16 cellular contexts compared by ENCODE assay signal in genomic region chr15:101710806-101711205, GRCh38. TPM values are rescaled to one million over a fixed set of nuclear protein-coding genes. Genes with fewer than 3 reads are reported as not detected.
DNase-seq lines count a peak whose midpoint lies in the region; ATAC-seq, FAIRE-seq and TF ChIP-seq lines count a peak whose summit lies in the region.
"Had no signal": no experiment of that assay in that cellular context is flagged by ENCODE, and none has a peak within 500 bp of the region (broad histone marks: within the 10 kb centered on the region; RNA-seq: fewer than 3 reads in every experiment).

No MANE protein-coding gene starts in this region.

- no peaks in the 10 kb centered on the region for H3K27me3 Mint-ChIP-seq in activated T-helper 17 cell treated with anti-CD3 and anti-CD28 coated beads, Interleukin-2, amount 50 U/mL, for 72 hours
- H3K27me3 Mint-ChIP-seq in naive thymus-derived CD8-positive, alpha-beta T cell: no peaks in the 10 kb centered on the region
- H3K27me3 Mint-ChIP-seq: B cell; dendritic cell treated with granulocyte-macrophage colony-stimulating factor and Interleukin-4, amounts not matched to agents 40 ng/mL and 50 ng/mL, for 4 days had no signal

- H3K4me3 ChIP-seq in A549 (no peak overlapping the region), heart right ventricle (no peak overlapping the region), upper lobe of left lung (no peak overlapping the region)
- H3K4me3 ChIP-seq: pancreas had no signal

- no peaks in the 10 kb centered on the region for H3K9me3 Mint-ChIP-seq in activated T-helper 17 cell treated with anti-CD3 and anti-CD28 coated beads, Interleukin-2, amount 50 U/mL, for 72 hours
- no peaks in the 10 kb centered on the region for H3K9me3 Mint-ChIP-seq in naive thymus-derived CD8-positive, alpha-beta T cell
- H3K9me3 Mint-ChIP-seq: activated naive CD4-positive, alpha-beta T cell treated with anti-CD3 and anti-CD28 coated beads for 36 hours; dendritic cell treated with granulocyte-macrophage colony-stimulating factor and Interleukin-4, amounts not matched to agents 40 ng/mL and 50 ng/mL, for 4 days had no signal

- ATAC-seq in A549 (peak; percentile 79 to 90), heart right ventricle (peak in 5 of 8 donors; percentile 51 to 77 (median 58)), upper lobe of left lung (ENCODE audit: low FRiP score in 2 of 2) (no peak), HG02623 (IDR thresholded peaks at IDR 0.05; ENCODE audit: unreplicated experiment) (no peak)
- no peak for ATAC-seq in activated T-helper 17 cell treated with anti-CD3 and anti-CD28 coated beads, Interleukin-2, amount 50 U/mL, for 72 hours (replicated peaks)
- no peak for ATAC-seq in naive thymus-derived CD8-positive, alpha-beta T cell
- ATAC-seq: activated CD8-positive, alpha-beta T cell treated with anti-CD3 and anti-CD28 coated beads, Interleukin-2, amount 10 ng/mL, durations not matched to agents 7 days and 5 days; pancreas had no signal

- H3K9me3 ChIP-seq in A549 (no peaks in the 10 kb centered on the region), heart right ventricle (no peaks in the 10 kb centered on the region), upper lobe of left lung (no peaks in the 10 kb centered on the region)
- H3K9me3 ChIP-seq: pancreas had no signal

- CTCF ChIA-PET in A549 (lab: Yijun Ruan, JAX): interaction anchor here (1.2 to 2.3 kb wide), 6 partner anchors 9 to 70 kb away, joined by 3 to 5 read pairs (median 5); no protein-coding TSS in a partner anchor

- H3K27ac Mint-ChIP-seq in activated T-helper 17 cell treated with anti-CD3 and anti-CD28 coated beads, Interleukin-2, amount 50 U/mL, for 72 hours: peak overlapping the region; percentile 74
- peak overlapping the region in 1 of 10 donors; percentile 27 for H3K27ac Mint-ChIP-seq in naive thymus-derived CD8-positive, alpha-beta T cell
- H3K27ac Mint-ChIP-seq: activated CD8-positive, alpha-beta T cell treated with anti-CD3 and anti-CD28 coated beads, Interleukin-2, amount 10 ng/mL, durations not matched to agents 7 days and 5 days; activated naive CD4-positive, alpha-beta T cell treated with anti-CD3 and anti-CD28 coated beads for 36 hours; B cell; dendritic cell treated with granulocyte-macrophage colony-stimulating factor and Interleukin-4, amounts not matched to agents 40 ng/mL and 50 ng/mL, for 4 days had no signal

- TF ChIP-seq POLR2A in A549 (IDR thresholded peaks at IDR 0.05; ENCODE audit: low read length) (no peak), upper lobe of left lung (IDR thresholded peaks at IDR 0.05) (no peak)

- TF ChIP-seq EP300 in A549 (IDR thresholded peaks at IDR 0.05) (no peak), upper lobe of left lung (IDR thresholded peaks at IDR 0.05) (no peak)

- H3K4me2 ChIP-seq in A549: peak overlapping the region; percentile 41; the same call in 1 of the 3 replicates

- FAIRE-seq in A549 (lab: Jason Lieb, UNC): no peak
- FAIRE-seq: GM18507, pancreas had no signal

- no peak overlapping the region for H3K4me3 Mint-ChIP-seq in activated T-helper 17 cell treated with anti-CD3 and anti-CD28 coated beads, Interleukin-2, amount 50 U/mL, for 72 hours
- no peak overlapping the region for H3K4me3 Mint-ChIP-seq in naive thymus-derived CD8-positive, alpha-beta T cell
- H3K4me3 Mint-ChIP-seq: activated CD8-positive, alpha-beta T cell treated with anti-CD3 and anti-CD28 coated beads, Interleukin-2, amount 10 ng/mL, durations not matched to agents 7 days and 5 days; activated naive CD4-positive, alpha-beta T cell treated with anti-CD3 and anti-CD28 coated beads for 36 hours; B cell; dendritic cell treated with granulocyte-macrophage colony-stimulating factor and Interleukin-4, amounts not matched to agents 40 ng/mL and 50 ng/mL, for 4 days had no signal

- H3K4me1 ChIP-seq in A549: peaks cover 9% of the 10 kb centered on the region
- H3K4me1 ChIP-seq in heart right ventricle: peaks cover 0 to 15% (median 0%) of the 10 kb centered on the region in 9 donors
- no peaks in the 10 kb centered on the region for H3K4me1 ChIP-seq in upper lobe of left lung
- H3K4me1 ChIP-seq: pancreas had no signal

- POLR2A ChIA-PET in A549 (lab: Yijun Ruan, JAX): interaction anchor here (0.6 kb wide), 1 partner anchor 11 kb away, joined by 3 read pairs; no protein-coding TSS in a partner anchor
- POLR2A ChIA-PET in naive thymus-derived CD8-positive, alpha-beta T cell (lab: Charles Lee): interaction anchor here (1.1 kb wide), 1 partner anchor 13 kb away, joined by 3 read pairs; the partner anchor contains the start of gene TARS3

- no peak for TF ChIP-seq RAD21 in A549 (conservative IDR thresholded peaks at IDR 0.05 in 1 of 2, IDR thresholded peaks at IDR 0.05 in 1 of 2)

- no peaks in the 10 kb centered on the region for H3K27me3 ChIP-seq in heart right ventricle
- no peaks in the 10 kb centered on the region for H3K27me3 ChIP-seq in upper lobe of left lung
- H3K27me3 ChIP-seq: pancreas had no signal

- DNase-seq in A549 (ENCODE audit: low read depth in 1 of 2, low spot score in 1 of 2) (peak in 1 of 2 experiments; percentile 39), HCEC 1CT (peak; percentile 61), heart right ventricle (no peak), upper lobe of left lung (no peak), NCI-H1048 (lab: John Stamatoyannopoulos, UW) (no peak)
- DNase-seq in naive thymus-derived CD8-positive, alpha-beta T cell: no peak
- DNase-seq: activated CD8-positive, alpha-beta T cell treated with anti-CD3 and anti-CD28 coated beads, Interleukin-2, amount 10 ng/mL, durations not matched to agents 7 days and 5 days; activated naive CD4-positive, alpha-beta T cell treated with anti-CD3 and anti-CD28 coated beads for 36 hours; Kasumi-1; NCI-H1930; pancreas had no signal

- peaks cover 95% of the 10 kb centered on the region for H3K36me3 Mint-ChIP-seq in activated T-helper 17 cell treated with anti-CD3 and anti-CD28 coated beads, Interleukin-2, amount 50 U/mL, for 72 hours (ENCODE audit: low read depth)
- peaks cover 3 to 87% (median 47%) of the 10 kb centered on the region in 3 donors for H3K36me3 Mint-ChIP-seq in naive thymus-derived CD8-positive, alpha-beta T cell

- TF ChIP-seq CTCF in A549 (IDR thresholded peaks at IDR 0.05) (no peak), heart right ventricle (IDR thresholded peaks at IDR 0.05) (no peak), upper lobe of left lung (IDR thresholded peaks at IDR 0.05) (no peak)

- intact Hi-C loops in heart right ventricle (cut with DNase I): no loop called here

- peaks cover 17% of the 10 kb centered on the region for H3K4me1 Mint-ChIP-seq in activated T-helper 17 cell treated with anti-CD3 and anti-CD28 coated beads, Interleukin-2, amount 50 U/mL, for 72 hours
- peaks cover 5 to 24% (median 18%) of the 10 kb centered on the region in 4 donors for H3K4me1 Mint-ChIP-seq in naive thymus-derived CD8-positive, alpha-beta T cell
- H3K4me1 Mint-ChIP-seq: B cell had no signal

- 31% methylated on average over 6 of the region's 6 CpGs for WGBS in A549 (ENCODE audit: missing lambda C conversion rate)
- WGBS in heart right ventricle, 2 donors: 46 to 61% methylated on average over 6 of the region's 6 CpGs
- WGBS in upper lobe of left lung, 2 donors: 65 to 68% methylated on average over 6 of the region's 6 CpGs

- H3K36me3 ChIP-seq in heart right ventricle (peaks cover 0 to 99% (median 26%) of the 10 kb centered on the region in 9 donors), upper lobe of left lung (peaks cover 0 to 77% (median 33%) of the 10 kb centered on the region in 4 donors)

- H3K27ac ChIP-seq in A549 (peak overlapping the region in 1 of 2 experiments; percentile 60; a peak in 4 of 6 replicates), heart right ventricle (peak overlapping the region in 1 of 10 donors; percentile 45), upper lobe of left lung (no peak overlapping the region)
- H3K27ac ChIP-seq: pancreas had no signal

TF ChIP-seq in A549, 52 proteins besides CTCF, POLR2A, EP300 and RAD21 (continues in another document):
- TF ChIP-seq BCL3 (IDR thresholded peaks at IDR 0.05): no peak
- TF ChIP-seq MAZ (IDR thresholded peaks at IDR 0.05; ENCODE audit: borderline replicate concordance, low read depth, low read length): no peak
- no peak for TF ChIP-seq JUNB (IDR thresholded peaks at IDR 0.05)
- no peak for TF ChIP-seq JUN (IDR thresholded peaks at IDR 0.05)

RNA-seq across cellular contexts. Expression of gene TARS3, which starts 13.5 kb away (rescaled TPM):
- polyA plus RNA-seq in A549 (2011; rRNA removed): 6.7 and 6.8 TPM in 2 replicates
- 2.6 and 3.0 TPM in 2 replicates for polyA plus RNA-seq in A549 (2012; cell fraction: cytosol; rRNA removed)
- 2.3 and 2.5 TPM in 2 replicates for polyA plus RNA-seq in A549 (2012; cell fraction: nucleus; rRNA removed)
- 9.5 to 11.2 TPM (median 10.1 TPM) in 3 replicates for polyA plus RNA-seq in A549 (2017; fragmentation: RNase III; extraction: RNeasy Plus Mini Kit Qiagen cat#74134 plus additional on column Dnase treatment)
- polyA minus RNA-seq in A549 (2011; rRNA and poly(A)+ RNA removed): 4.4 and 4.7 TPM in 2 replicates
- total RNA-seq in activated T-helper 17 cell treated with anti-CD3 and anti-CD28 coated beads, Interleukin-2, amount 50 U/mL, for 72 hours: 10 to 100 TPM; 20.6 to 33.0 TPM
- 10 to 100 TPM; 26.0 to 42.5 (median 36.2) TPM for total RNA-seq in heart right ventricle
- polyA plus RNA-seq in heart right ventricle: 10 to 100 TPM in 1 of 2 donors, 1 to 10 TPM in 1; 8.1 to 17.0 TPM
- 10 to 100 TPM; 32.0 to 37.6 TPM for total RNA-seq in naive thymus-derived CD8-positive, alpha-beta T cell
- polyA plus RNA-seq in naive thymus-derived CD8-positive, alpha-beta T cell: 10 to 100 TPM in 2 of 3 donors, 1 to 10 TPM in 1; 7.2 to 15.2 (median 11.9) TPM
- 10 to 100 TPM in 5 of 6 donors, 1 to 10 TPM in 1; 8.7 to 45.1 (median 13.9) TPM for total RNA-seq in upper lobe of left lung

RNA-seq across cellular contexts. Expression of gene TM2D3, which starts 58.6 kb away (rescaled TPM):
- polyA plus RNA-seq in A549 (2011; rRNA removed) (76.6 TPM in 2 replicates), A549 (2017; fragmentation: RNase III; extraction: RNeasy Plus Mini Kit Qiagen cat#74134 plus additional on column Dnase treatment) (37.5 to 40.6 TPM (median 39.6 TPM) in 3 replicates), heart right ventricle (10 to 100 TPM; 52.2 to 52.3 TPM)
- 43.2 and 45.1 TPM in 2 replicates for polyA plus RNA-seq in A549 (2012; cell fraction: cytosol; rRNA removed)
- polyA plus RNA-seq in A549 (2012; cell fraction: nucleus; rRNA removed): 44.9 and 58.5 TPM in 2 replicates
- 54.6 and 60.5 TPM in 2 replicates for polyA minus RNA-seq in A549 (2011; rRNA and poly(A)+ RNA removed)
- 10 to 100 TPM; 42.6 to 45.6 TPM for total RNA-seq in activated T-helper 17 cell treated with anti-CD3 and anti-CD28 coated beads, Interleukin-2, amount 50 U/mL, for 72 hours
- total RNA-seq in heart right ventricle (10 to 100 TPM; 38.2 to 61.6 (median 49.5) TPM), upper lobe of left lung (10 to 100 TPM; 14.0 to 60.2 (median 46.5) TPM)
- total RNA-seq in naive thymus-derived CD8-positive, alpha-beta T cell: 10 to 100 TPM; 87.9 to 98.5 TPM
- 10 to 100 TPM; 28.1 to 32.3 (median 31.0) TPM for polyA plus RNA-seq in naive thymus-derived CD8-positive, alpha-beta T cell

Comparison
In these comparisons a context has a peak if more than half of its experiments do, and no peak if none do; other contexts are left out.
1. ATAC-seq: peak in A549 (2 of 2) and heart right ventricle (5 of 8); none in activated T-helper 17 cell treated with anti-CD3 and anti-CD28 coated beads, Interleukin-2, amount 50 U/mL, for 72 hours (single experiment), naive thymus-derived CD8-positive, alpha-beta T cell (0 of 2), upper lobe of left lung (0 of 2) and HG02623 (single experiment).